ENCODE assay signal across 8 cellular contexts in genomic region chr19:41297628-41298326, GRCh38. TPM values are rescaled to one million over a fixed set of nuclear protein-coding genes. Genes with fewer than 3 reads are reported as not detected.
DNase-seq lines count a peak whose midpoint lies in the region; ATAC-seq, FAIRE-seq and TF ChIP-seq lines count a peak whose summit lies in the region.

No MANE protein-coding gene starts in this region.

- POLR2A ChIA-PET in A549 (lab: Yijun Ruan, JAX), result interaction anchor here (0.5 to 0.9 kb wide), 3 partner anchors 12 to 72 kb away, joined by 3 read pairs; no protein-coding TSS in a partner anchor

- WGBS in A549 (ENCODE audit: missing lambda C conversion rate), result 88% methylated on average over 7 of the region's 7 CpGs

- no peak for TF ChIP-seq EP300 in A549 (IDR thresholded peaks at IDR 0.05)

- TF ChIP-seq CTCF in A549 (IDR thresholded peaks at IDR 0.05) (no peak), omental fat pad (IDR thresholded peaks at IDR 0.05) (no peak)

- H3K4me1 ChIP-seq in A549, result no peaks in the 10 kb centered on the region

- CTCF ChIA-PET in A549 (lab: Yijun Ruan, JAX), result interaction anchor here (0.8 to 29.1 kb wide), 12 partner anchors 5 to 91 kb away, joined by 3 to 598 read pairs (median 12); partner anchors contain the start of genes CCDC97 and HNRNPUL1

- H3K9me3 ChIP-seq in A549, result no peaks in the 10 kb centered on the region

- H3K27ac ChIP-seq in A549 (no peak overlapping the region), caudate nucleus (ENCODE audit: low read depth, low read length) (peak overlapping the region; percentile 58)

- no peak overlapping the region for H3K4me2 ChIP-seq in A549

- TF ChIP-seq RAD21 in A549 (conservative IDR thresholded peaks at IDR 0.05 in 1 of 2, IDR thresholded peaks at IDR 0.05 in 1 of 2), result no peak

- H3K4me3 ChIP-seq in A549, result no peak overlapping the region

- ATAC-seq in A549, result no peak; a peak in 2 of 6 replicates
- ATAC-seq in GM19035 (IDR thresholded peaks at IDR 0.05; ENCODE audit: unreplicated experiment), result peak; percentile 82
- ATAC-seq in HG03280 (IDR thresholded peaks at IDR 0.05; ENCODE audit: unreplicated experiment), result peak; percentile 80
- no peak for ATAC-seq in omental fat pad (ENCODE audit: low FRiP score)

- peak; percentile 68 for FAIRE-seq in A549 (lab: Jason Lieb, UNC)

- no peak for DNase-seq in A549 (ENCODE audit: low read depth in 1 of 2, low spot score in 1 of 2)
- peak in 1 of 61 donors; percentile 12 for DNase-seq in caudate nucleus (lab: John Stamatoyannopoulos, UW)
- peak; percentile 20 for DNase-seq in omental fat pad (ENCODE audit: low spot score)
- DNase-seq in RKO (ENCODE audit: low spot score), result no peak
- DNase-seq in 8988T, result no peak
- DNase-seq in UCSD-AML1 (lab: John Stamatoyannopoulos, UW; ENCODE audit: unreplicated experiment), result no peak

- TF ChIP-seq POLR2A in A549 (IDR thresholded peaks at IDR 0.05; ENCODE audit: low read length), result no peak

TF ChIP-seq in A549, 52 proteins besides CTCF, POLR2A, EP300 and RAD21:
- TF ChIP-seq USF2 (IDR thresholded peaks at IDR 0.05), result 0 out of 2 replicates have a peak, but pooled peaks have one; percentile 2
- no peak for TF ChIP-seq JUN (IDR thresholded peaks at IDR 0.05)

RNA-seq across cellular contexts. Expression of gene CCDC97, which starts 12.2 kb away (rescaled TPM):
- 18.7 and 21.4 TPM in 2 replicates for polyA plus RNA-seq in A549 (2011; rRNA removed)
- polyA plus RNA-seq in A549 (2012; cell fraction: cytosol; rRNA removed), result 18.9 and 24.5 TPM in 2 replicates
- 27.6 and 37.7 TPM in 2 replicates for polyA plus RNA-seq in A549 (2012; cell fraction: nucleus; rRNA removed)
- polyA plus RNA-seq in A549 (2017; fragmentation: RNase III; extraction: RNeasy Plus Mini Kit Qiagen cat#74134 plus additional on column Dnase treatment), result 26.8 to 29.2 TPM (median 27.6 TPM) in 3 replicates
- polyA minus RNA-seq in A549 (2011; rRNA and poly(A)+ RNA removed), result 26.4 and 31.9 TPM in 2 replicates
- total RNA-seq in omental fat pad, result 10 to 100 TPM; 11.8 to 16.6 (median 13.9) TPM

RNA-seq across cellular contexts. Expression of gene HNRNPUL1, which starts 33.6 kb away (rescaled TPM):
- 89.5 and 117 TPM in 2 replicates for polyA plus RNA-seq in A549 (2011; rRNA removed)
- 77.4 and 104 TPM in 2 replicates for polyA plus RNA-seq in A549 (2012; cell fraction: cytosol; rRNA removed)
- 94.8 and 133 TPM in 2 replicates for polyA plus RNA-seq in A549 (2012; cell fraction: nucleus; rRNA removed)
- polyA plus RNA-seq in A549 (2017; fragmentation: RNase III; extraction: RNeasy Plus Mini Kit Qiagen cat#74134 plus additional on column Dnase treatment), result 272 to 278 TPM (median 273 TPM) in 3 replicates
- polyA minus RNA-seq in A549 (2011; rRNA and poly(A)+ RNA removed), result 118 and 124 TPM in 2 replicates
- 100 to 1,000 TPM in 3 of 4 donors, 10 to 100 TPM in 1; 92.5 to 173 (median 117) TPM for total RNA-seq in omental fat pad

RNA-seq across cellular contexts. Expression of gene TGFB1, which starts 55.9 kb away (rescaled TPM):
- polyA plus RNA-seq in A549 (2011; rRNA removed) (6.0 and 13.2 TPM in 2 replicates), A549 (2017; fragmentation: RNase III; extraction: RNeasy Plus Mini Kit Qiagen cat#74134 plus additional on column Dnase treatment) (63.4 to 86.4 TPM (median 83.2 TPM) in 3 replicates)
- 21.3 and 30.8 TPM in 2 replicates for polyA plus RNA-seq in A549 (2012; cell fraction: cytosol; rRNA removed)
- polyA plus RNA-seq in A549 (2012; cell fraction: nucleus; rRNA removed), result 70.8 and 74.9 TPM in 2 replicates
- 24.8 and 51.1 TPM in 2 replicates for polyA minus RNA-seq in A549 (2011; rRNA and poly(A)+ RNA removed)
- 10 to 100 TPM; 17.6 to 43.0 (median 25.2) TPM for total RNA-seq in omental fat pad

Comparison
In these comparisons a context has a peak if more than half of its experiments do, and no peak if none do; other contexts are left out.
1. ATAC-seq: peak in GM19035 (single experiment) and HG03280 (single experiment); none in A549 (0 of 2) and omental fat pad (single experiment).